ENCODE assay signal across 1 cellular context in the genomic region with DNA sequence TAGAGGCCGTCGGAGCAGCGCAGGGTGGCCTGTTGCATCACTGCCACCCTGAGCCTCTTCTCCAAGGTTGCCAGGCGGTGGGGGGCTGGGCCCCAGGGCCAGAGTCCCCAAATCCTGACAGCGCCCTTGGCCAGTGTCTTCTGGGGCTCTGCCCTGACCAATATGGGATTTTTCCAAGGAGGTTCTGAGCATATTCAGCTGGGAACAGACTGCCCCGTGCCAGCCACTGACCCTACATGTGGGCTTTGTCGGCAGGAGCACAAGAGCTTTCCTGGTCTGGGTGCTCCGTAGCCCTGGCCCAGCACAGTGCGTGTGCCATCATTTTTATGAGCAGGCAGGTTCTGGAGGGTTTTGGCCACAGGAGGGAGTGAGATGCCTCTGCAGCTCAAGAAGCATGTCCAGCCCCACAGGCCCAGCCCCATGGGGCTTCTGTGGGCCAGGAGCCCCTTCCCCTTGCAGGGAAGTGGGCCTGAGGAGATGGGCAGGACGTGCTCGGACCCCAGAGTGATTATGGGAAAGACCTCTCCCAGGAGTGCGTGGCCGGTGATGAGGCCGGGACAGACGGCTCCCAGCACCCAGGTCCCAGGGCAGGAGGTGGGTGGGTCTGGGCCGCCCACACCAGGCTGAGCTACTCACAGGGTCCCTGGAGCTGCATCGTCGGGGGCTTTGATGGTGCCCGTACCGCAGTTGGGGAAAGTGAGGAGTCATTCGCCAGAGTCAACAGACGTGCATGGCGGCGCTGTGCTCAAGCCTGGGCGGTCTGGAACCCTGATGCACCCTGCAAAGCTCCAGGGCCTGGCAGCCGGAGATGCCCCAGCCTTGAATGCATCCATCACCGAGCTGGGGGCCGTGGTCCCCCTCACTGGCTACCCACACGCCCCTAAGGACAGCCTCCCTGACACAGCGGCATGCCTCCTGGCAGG.
TF ChIP-seq lines count a peak whose summit lies in the region.

No MANE protein-coding gene starts in this region.

TF ChIP-seq in GM12878, 131 proteins besides CTCF, POLR2A, EP300 and RAD21 (continued from another document):
- TF ChIP-seq, protein P1, sequence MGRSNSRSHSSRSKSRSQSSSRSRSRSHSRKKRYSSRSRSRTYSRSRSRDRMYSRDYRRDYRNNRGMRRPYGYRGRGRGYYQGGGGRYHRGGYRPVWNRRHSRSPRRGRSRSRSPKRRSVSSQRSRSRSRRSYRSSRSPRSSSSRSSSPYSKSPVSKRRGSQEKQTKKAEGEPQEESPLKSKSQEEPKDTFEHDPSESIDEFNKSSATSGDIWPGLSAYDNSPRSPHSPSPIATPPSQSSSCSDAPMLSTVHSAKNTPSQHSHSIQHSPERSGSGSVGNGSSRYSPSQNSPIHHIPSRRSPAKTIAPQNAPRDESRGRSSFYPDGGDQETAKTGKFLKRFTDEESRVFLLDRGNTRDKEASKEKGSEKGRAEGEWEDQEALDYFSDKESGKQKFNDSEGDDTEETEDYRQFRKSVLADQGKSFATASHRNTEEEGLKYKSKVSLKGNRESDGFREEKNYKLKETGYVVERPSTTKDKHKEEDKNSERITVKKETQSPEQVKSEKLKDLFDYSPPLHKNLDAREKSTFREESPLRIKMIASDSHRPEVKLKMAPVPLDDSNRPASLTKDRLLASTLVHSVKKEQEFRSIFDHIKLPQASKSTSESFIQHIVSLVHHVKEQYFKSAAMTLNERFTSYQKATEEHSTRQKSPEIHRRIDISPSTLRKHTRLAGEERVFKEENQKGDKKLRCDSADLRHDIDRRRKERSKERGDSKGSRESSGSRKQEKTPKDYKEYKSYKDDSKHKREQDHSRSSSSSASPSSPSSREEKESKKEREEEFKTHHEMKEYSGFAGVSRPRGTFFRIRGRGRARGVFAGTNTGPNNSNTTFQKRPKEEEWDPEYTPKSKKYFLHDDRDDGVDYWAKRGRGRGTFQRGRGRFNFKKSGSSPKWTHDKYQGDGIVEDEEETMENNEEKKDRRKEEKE (IDR thresholded peaks at IDR 0.05), result no peak
- TF ChIP-seq CBX5 (IDR thresholded peaks at IDR 0.05; ENCODE audit: low read depth), result no peak
- no peak for TF ChIP-seq HCFC1 (IDR thresholded peaks at IDR 0.05; ENCODE audit: low read length)
- TF ChIP-seq, protein P2, sequence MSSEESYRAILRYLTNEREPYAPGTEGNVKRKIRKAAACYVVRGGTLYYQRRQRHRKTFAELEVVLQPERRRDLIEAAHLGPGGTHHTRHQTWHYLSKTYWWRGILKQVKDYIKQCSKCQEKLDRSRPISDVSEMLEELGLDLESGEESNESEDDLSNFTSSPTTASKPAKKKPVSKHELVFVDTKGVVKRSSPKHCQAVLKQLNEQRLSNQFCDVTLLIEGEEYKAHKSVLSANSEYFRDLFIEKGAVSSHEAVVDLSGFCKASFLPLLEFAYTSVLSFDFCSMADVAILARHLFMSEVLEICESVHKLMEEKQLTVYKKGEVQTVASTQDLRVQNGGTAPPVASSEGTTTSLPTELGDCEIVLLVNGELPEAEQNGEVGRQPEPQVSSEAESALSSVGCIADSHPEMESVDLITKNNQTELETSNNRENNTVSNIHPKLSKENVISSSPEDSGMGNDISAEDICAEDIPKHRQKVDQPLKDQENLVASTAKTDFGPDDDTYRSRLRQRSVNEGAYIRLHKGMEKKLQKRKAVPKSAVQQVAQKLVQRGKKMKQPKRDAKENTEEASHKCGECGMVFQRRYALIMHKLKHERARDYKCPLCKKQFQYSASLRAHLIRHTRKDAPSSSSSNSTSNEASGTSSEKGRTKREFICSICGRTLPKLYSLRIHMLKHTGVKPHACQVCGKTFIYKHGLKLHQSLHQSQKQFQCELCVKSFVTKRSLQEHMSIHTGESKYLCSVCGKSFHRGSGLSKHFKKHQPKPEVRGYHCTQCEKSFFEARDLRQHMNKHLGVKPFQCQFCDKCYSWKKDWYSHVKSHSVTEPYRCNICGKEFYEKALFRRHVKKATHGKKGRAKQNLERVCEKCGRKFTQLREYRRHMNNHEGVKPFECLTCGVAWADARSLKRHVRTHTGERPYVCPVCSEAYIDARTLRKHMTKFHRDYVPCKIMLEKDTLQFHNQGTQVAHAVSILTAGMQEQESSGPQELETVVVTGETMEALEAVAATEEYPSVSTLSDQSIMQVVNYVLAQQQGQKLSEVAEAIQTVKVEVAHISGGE (CRISPR knock-in tag; IDR thresholded peaks at IDR 0.05), result no peak
- TF ChIP-seq ZSCAN29 (IDR thresholded peaks at IDR 0.05), result no peak
- TF ChIP-seq ZZZ3 (IDR thresholded peaks at IDR 0.05; ENCODE audit: control insufficient read depth, insufficient read length, low read depth), result no peak
- no peak for TF ChIP-seq NFIC (IDR thresholded peaks at IDR 0.05; ENCODE audit: low read depth, low read length)
- TF ChIP-seq MTA2 (IDR thresholded peaks at IDR 0.05; ENCODE audit: low read depth), result no peak
TF ChIP-seq in GM12878: peak in this region for 0.
